ENCODE assay signal across 1 cellular context in genomic region chr11:61116426-61117214, GRCh38.
TF ChIP-seq lines count a peak whose summit lies in the region.

No MANE protein-coding gene starts in this region.

TF ChIP-seq in K562, 482 proteins besides CTCF, POLR2A, EP300 and RAD21 (continues in another document):
- TF ChIP-seq SREBF1 (IDR thresholded peaks at IDR 0.05; ENCODE audit: borderline replicate concordance, low read depth, low read length) = no peak
- TF ChIP-seq POLR3G (IDR thresholded peaks at IDR 0.05; ENCODE audit: extremely low read depth, insufficient read length, insufficient replicate concordance) = no peak
- TF ChIP-seq ZNF121 (CRISPR knock-in tag; conservative IDR thresholded peaks at IDR 0.05) = no peak
- no peak for TF ChIP-seq CBFA2T3 (IDR thresholded peaks at IDR 0.05)
- no peak for TF ChIP-seq GTF2A2 (tag; IDR thresholded peaks at IDR 0.05)
- no peak for TF ChIP-seq FOXJ3 (CRISPR knock-in tag; IDR thresholded peaks at IDR 0.05)
- no peak for TF ChIP-seq IRF9 (tag; IDR thresholded peaks at IDR 0.05)
- TF ChIP-seq RBM34 (IDR thresholded peaks at IDR 0.05; ENCODE audit: borderline replicate concordance, insufficient read depth, low read length) = no peak
- TF ChIP-seq COPS2 (conservative IDR thresholded peaks at IDR 0.05) = no peak
- TF ChIP-seq, protein P1, sequence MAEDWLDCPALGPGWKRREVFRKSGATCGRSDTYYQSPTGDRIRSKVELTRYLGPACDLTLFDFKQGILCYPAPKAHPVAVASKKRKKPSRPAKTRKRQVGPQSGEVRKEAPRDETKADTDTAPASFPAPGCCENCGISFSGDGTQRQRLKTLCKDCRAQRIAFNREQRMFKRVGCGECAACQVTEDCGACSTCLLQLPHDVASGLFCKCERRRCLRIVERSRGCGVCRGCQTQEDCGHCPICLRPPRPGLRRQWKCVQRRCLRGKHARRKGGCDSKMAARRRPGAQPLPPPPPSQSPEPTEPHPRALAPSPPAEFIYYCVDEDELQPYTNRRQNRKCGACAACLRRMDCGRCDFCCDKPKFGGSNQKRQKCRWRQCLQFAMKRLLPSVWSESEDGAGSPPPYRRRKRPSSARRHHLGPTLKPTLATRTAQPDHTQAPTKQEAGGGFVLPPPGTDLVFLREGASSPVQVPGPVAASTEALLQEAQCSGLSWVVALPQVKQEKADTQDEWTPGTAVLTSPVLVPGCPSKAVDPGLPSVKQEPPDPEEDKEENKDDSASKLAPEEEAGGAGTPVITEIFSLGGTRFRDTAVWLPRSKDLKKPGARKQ (CRISPR knock-in tag; IDR thresholded peaks at IDR 0.05) = no peak
- TF ChIP-seq ZNF644 (tag; IDR thresholded peaks at IDR 0.05; ENCODE audit: low read depth) = no peak
- TF ChIP-seq, protein P2, sequence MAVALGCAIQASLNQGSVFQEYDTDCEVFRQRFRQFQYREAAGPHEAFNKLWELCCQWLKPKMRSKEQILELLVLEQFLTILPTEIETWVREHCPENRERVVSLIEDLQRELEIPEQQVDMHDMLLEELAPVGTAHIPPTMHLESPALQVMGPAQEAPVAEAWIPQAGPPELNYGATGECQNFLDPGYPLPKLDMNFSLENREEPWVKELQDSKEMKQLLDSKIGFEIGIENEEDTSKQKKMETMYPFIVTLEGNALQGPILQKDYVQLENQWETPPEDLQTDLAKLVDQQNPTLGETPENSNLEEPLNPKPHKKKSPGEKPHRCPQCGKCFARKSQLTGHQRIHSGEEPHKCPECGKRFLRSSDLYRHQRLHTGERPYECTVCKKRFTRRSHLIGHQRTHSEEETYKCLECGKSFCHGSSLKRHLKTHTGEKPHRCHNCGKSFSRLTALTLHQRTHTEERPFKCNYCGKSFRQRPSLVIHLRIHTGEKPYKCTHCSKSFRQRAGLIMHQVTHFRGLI (CRISPR knock-in tag; IDR thresholded peaks at IDR 0.05) = no peak
- TF ChIP-seq HMG20B (CRISPR knock-in tag; IDR thresholded peaks at IDR 0.05) = no peak
- TF ChIP-seq BRF1 (IDR thresholded peaks at IDR 0.05; ENCODE audit: borderline replicate concordance, extremely low read depth, insufficient read length) = no peak
- TF ChIP-seq TRIM25 (IDR thresholded peaks at IDR 0.05; ENCODE audit: borderline replicate concordance) = no peak
- no peak for TF ChIP-seq TEAD2 (tag; IDR thresholded peaks at IDR 0.05)
- TF ChIP-seq HDAC2 (IDR thresholded peaks at IDR 0.05) = no peak
- TF ChIP-seq ZC3H11A (IDR thresholded peaks at IDR 0.05; ENCODE audit: low read depth, low read length) = no peak
- no peak for TF ChIP-seq CEBPG (CRISPR knock-in tag; IDR thresholded peaks at IDR 0.05)
- no peak for TF ChIP-seq CEBPG (tag; conservative IDR thresholded peaks at IDR 0.05 in 1 of 2, IDR thresholded peaks at IDR 0.05 in 1 of 2)
- 0 out of 2 replicates have a peak, but pooled peaks have one; percentile 54 for TF ChIP-seq ELF4 (CRISPR knock-in tag; IDR thresholded peaks at IDR 0.05)
- TF ChIP-seq LEF1 (IDR thresholded peaks at IDR 0.05) = 0 out of 2 replicates have a peak, but pooled peaks have one; percentile 20
- 0 out of 2 replicates have a peak, but pooled peaks have one; percentile 17 for TF ChIP-seq SMARCA5 (IDR thresholded peaks at IDR 0.05)
- TF ChIP-seq, protein P3, sequence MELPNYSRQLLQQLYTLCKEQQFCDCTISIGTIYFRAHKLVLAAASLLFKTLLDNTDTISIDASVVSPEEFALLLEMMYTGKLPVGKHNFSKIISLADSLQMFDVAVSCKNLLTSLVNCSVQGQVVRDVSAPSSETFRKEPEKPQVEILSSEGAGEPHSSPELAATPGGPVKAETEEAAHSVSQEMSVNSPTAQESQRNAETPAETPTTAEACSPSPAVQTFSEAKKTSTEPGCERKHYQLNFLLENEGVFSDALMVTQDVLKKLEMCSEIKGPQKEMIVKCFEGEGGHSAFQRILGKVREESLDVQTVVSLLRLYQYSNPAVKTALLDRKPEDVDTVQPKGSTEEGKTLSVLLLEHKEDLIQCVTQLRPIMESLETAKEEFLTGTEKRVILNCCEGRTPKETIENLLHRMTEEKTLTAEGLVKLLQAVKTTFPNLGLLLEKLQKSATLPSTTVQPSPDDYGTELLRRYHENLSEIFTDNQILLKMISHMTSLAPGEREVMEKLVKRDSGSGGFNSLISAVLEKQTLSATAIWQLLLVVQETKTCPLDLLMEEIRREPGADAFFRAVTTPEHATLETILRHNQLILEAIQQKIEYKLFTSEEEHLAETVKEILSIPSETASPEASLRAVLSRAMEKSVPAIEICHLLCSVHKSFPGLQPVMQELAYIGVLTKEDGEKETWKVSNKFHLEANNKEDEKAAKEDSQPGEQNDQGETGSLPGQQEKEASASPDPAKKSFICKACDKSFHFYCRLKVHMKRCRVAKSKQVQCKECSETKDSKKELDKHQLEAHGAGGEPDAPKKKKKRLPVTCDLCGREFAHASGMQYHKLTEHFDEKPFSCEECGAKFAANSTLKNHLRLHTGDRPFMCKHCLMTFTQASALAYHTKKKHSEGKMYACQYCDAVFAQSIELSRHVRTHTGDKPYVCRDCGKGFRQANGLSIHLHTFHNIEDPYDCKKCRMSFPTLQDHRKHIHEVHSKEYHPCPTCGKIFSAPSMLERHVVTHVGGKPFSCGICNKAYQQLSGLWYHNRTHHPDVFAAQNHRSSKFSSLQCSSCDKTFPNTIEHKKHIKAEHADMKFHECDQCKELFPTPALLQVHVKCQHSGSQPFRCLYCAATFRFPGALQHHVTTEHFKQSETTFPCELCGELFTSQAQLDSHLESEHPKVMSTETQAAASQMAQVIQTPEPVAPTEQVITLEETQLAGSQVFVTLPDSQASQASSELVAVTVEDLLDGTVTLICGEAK (IDR thresholded peaks at IDR 0.05) = no peak
- TF ChIP-seq, protein P3 (CRISPR knock-in tag; IDR thresholded peaks at IDR 0.05) = no peak
- no peak for TF ChIP-seq PRPF4 (IDR thresholded peaks at IDR 0.05; ENCODE audit: insufficient read depth, low read depth, low read length, poor library complexity, severe bottlenecking)
- no peak for TF ChIP-seq ARID1B (IDR thresholded peaks at IDR 0.05)
- no peak for TF ChIP-seq ZNF830 (CRISPR knock-in tag; IDR thresholded peaks at IDR 0.05)
- TF ChIP-seq SOX6 (IDR thresholded peaks at IDR 0.05) = no peak
- TF ChIP-seq, protein P4, sequence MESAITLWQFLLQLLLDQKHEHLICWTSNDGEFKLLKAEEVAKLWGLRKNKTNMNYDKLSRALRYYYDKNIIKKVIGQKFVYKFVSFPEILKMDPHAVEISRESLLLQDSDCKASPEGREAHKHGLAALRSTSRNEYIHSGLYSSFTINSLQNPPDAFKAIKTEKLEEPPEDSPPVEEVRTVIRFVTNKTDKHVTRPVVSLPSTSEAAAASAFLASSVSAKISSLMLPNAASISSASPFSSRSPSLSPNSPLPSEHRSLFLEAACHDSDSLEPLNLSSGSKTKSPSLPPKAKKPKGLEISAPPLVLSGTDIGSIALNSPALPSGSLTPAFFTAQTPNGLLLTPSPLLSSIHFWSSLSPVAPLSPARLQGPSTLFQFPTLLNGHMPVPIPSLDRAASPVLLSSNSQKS (CRISPR knock-in tag; IDR thresholded peaks at IDR 0.05) = no peak
- TF ChIP-seq NR2F6 (CRISPR knock-in tag; IDR thresholded peaks at IDR 0.05) = no peak
- no peak for TF ChIP-seq SUPT5H (IDR thresholded peaks at IDR 0.05)
- no peak for TF ChIP-seq WHSC1 (IDR thresholded peaks at IDR 0.05; ENCODE audit: low read length)
- TF ChIP-seq HDAC1 (IDR thresholded peaks at IDR 0.05) = 0 out of 4 replicates have a peak, but pooled peaks of 1 of the 2 experiments have one; percentile 27
- TF ChIP-seq, protein P5, sequence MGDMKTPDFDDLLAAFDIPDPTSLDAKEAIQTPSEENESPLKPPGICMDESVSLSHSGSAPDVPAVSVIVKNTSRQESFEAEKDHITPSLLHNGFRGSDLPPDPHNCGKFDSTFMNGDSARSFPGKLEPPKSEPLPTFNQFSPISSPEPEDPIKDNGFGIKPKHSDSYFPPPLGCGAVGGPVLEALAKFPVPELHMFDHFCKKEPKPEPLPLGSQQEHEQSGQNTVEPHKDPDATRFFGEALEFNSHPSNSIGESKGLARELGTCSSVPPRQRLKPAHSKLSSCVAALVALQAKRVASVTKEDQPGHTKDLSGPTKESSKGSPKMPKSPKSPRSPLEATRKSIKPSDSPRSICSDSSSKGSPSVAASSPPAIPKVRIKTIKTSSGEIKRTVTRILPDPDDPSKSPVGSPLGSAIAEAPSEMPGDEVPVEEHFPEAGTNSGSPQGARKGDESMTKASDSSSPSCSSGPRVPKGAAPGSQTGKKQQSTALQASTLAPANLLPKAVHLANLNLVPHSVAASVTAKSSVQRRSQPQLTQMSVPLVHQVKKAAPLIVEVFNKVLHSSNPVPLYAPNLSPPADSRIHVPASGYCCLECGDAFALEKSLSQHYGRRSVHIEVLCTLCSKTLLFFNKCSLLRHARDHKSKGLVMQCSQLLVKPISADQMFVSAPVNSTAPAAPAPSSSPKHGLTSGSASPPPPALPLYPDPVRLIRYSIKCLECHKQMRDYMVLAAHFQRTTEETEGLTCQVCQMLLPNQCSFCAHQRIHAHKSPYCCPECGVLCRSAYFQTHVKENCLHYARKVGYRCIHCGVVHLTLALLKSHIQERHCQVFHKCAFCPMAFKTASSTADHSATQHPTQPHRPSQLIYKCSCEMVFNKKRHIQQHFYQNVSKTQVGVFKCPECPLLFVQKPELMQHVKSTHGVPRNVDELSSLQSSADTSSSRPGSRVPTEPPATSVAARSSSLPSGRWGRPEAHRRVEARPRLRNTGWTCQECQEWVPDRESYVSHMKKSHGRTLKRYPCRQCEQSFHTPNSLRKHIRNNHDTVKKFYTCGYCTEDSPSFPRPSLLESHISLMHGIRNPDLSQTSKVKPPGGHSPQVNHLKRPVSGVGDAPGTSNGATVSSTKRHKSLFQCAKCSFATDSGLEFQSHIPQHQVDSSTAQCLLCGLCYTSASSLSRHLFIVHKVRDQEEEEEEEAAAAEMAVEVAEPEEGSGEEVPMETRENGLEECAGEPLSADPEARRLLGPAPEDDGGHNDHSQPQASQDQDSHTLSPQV (IDR thresholded peaks at IDR 0.05) = no peak
- peak; percentile 59; the same call in 1 of the 2 replicates for TF ChIP-seq ZBTB26 (CRISPR knock-in tag; IDR thresholded peaks at IDR 0.05)
